ENCODE assay signal across 17 cellular contexts in the genomic region with DNA sequence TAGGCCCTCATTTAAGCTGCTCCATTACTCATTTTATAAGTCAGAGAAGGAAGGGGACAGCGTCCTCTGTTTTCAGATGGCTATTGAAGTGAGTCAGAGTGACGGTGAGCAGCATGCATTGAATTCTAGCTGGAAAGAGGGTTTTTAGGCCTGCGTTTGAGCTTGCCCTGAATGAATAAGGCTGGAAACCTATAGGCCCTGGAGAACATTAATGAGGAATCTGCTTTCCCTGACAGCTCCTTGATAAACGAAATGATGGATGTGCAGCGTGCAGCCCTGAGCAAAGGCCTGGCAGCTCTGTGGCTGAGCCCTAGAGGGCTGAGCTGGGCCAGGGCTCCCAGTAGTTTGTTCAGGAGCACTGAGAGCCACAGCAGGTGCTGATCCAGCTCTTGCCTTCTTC.
"Had no signal": no experiment of that assay in that cellular context is flagged by ENCODE, and none has a peak within 500 bp of the region (broad histone marks: within the 10 kb centered on the region; RNA-seq: fewer than 3 reads in every experiment).

No MANE protein-coding gene starts in this region.

- H3K27ac ChIP-seq: esophagus muscularis mucosa, left ventricle myocardium inferior, prostate gland, skin epidermis, tibial nerve, vagina had no signal

- DNase-seq: activated CD4-positive, alpha-beta memory T cell treated with anti-CD3 and anti-CD28 coated beads, Interleukin-2, amount 10 ng/mL, durations not matched to agents 7 days and 5 days; activated CD4-positive, alpha-beta T cell treated with anti-CD3 and anti-CD28 coated beads for 36 hours; activated effector memory CD4-positive, alpha-beta T cell treated with Interleukin-2 at 50 U/mL for 16 hours; activated T-cell treated with anti-CD3 and anti-CD28 coated beads, Interleukin-2, amount 50 U/mL, for 4 hours; hypothalamus; left ventricle myocardium inferior; natural killer cell; right cardiac atrium; stimulated activated CD4-positive, alpha-beta T cell treated with anti-CD3 and anti-CD28 coated beads, Interleukin-4, amount 100 ng/mL, for 24 hours; stimulated activated naive CD4-positive, alpha-beta T cell had no signal

- H3K27me3 ChIP-seq: esophagus muscularis mucosa, tibial nerve, vagina had no signal

- H3K9me3 ChIP-seq: esophagus muscularis mucosa, left ventricle myocardium inferior, prostate gland, tibial nerve, vagina had no signal

- H3K4me1 ChIP-seq: left ventricle myocardium inferior, prostate gland, tibial nerve, vagina had no signal

- FAIRE-seq: endometrium had no signal

- H3K36me3 ChIP-seq: prostate gland had no signal

- ATAC-seq: activated CD4-positive, alpha-beta T cell treated with anti-CD3 and anti-CD28 coated beads for 36 hours; activated naive CD4-positive, alpha-beta T cell treated with anti-CD3 and anti-CD28 coated beads, Interleukin-2, amount 50 U/mL, for 72 hours; activated T-cell treated with anti-CD3 and anti-CD28 coated beads, Interleukin-2, amount 50 U/mL, for 4 hours; natural killer cell; right cardiac atrium had no signal

- H3K4me3 ChIP-seq: esophagus muscularis mucosa, left ventricle myocardium inferior, prostate gland, skin epidermis, tibial nerve, vagina had no signal
